ENCODE assay signal across 5 cellular contexts in genomic region chr5:778971-779370, GRCh38. TPM values are rescaled to one million over a fixed set of nuclear protein-coding genes. Genes with fewer than 3 reads are reported as not detected.
"Had no signal": no experiment of that assay in that cellular context is flagged by ENCODE, and none has a peak within 500 bp of the region (broad histone marks: within the 10 kb centered on the region; RNA-seq: fewer than 3 reads in every experiment).

No MANE protein-coding gene starts in this region.

RNA-seq across cellular contexts. Expression of gene ZDHHC11B, which starts 5.6 kb away (rescaled TPM):
- total RNA-seq: endothelial cell of umbilical vein, epithelial cell of proximal tubule, glomerular endothelial cell, lung microvascular endothelial cell, myocyte had no signal
- polyA plus RNA-seq: endothelial cell of umbilical vein had no signal
